In genomic region chr7:144027070-144027469, GRCh38 we compare ENCODE assay signal across 2 cellular contexts.
TF ChIP-seq lines count a peak whose summit lies in the region.

No MANE protein-coding gene starts in this region.

TF ChIP-seq in HepG2, 621 proteins besides CTCF, POLR2A, EP300 and RAD21:
- TF ChIP-seq STAG1 (CRISPR knock-in tag; IDR thresholded peaks at IDR 0.05) = peak; percentile 77
- TF ChIP-seq SMC3 (IDR thresholded peaks at IDR 0.05; ENCODE audit: low read length) = peak; percentile 61; the same call in 1 of the 2 replicates
- no peak for TF ChIP-seq SAP130 (CRISPR knock-in tag; IDR thresholded peaks at IDR 0.05; ENCODE audit: low read depth)

TF ChIP-seq in HEK293T, 16 proteins besides CTCF, POLR2A, EP300 and RAD21:
- no peak for TF ChIP-seq NFRKB (IDR thresholded peaks at IDR 0.05)
